8 cellular contexts compared by ENCODE assay signal in the genomic region with DNA sequence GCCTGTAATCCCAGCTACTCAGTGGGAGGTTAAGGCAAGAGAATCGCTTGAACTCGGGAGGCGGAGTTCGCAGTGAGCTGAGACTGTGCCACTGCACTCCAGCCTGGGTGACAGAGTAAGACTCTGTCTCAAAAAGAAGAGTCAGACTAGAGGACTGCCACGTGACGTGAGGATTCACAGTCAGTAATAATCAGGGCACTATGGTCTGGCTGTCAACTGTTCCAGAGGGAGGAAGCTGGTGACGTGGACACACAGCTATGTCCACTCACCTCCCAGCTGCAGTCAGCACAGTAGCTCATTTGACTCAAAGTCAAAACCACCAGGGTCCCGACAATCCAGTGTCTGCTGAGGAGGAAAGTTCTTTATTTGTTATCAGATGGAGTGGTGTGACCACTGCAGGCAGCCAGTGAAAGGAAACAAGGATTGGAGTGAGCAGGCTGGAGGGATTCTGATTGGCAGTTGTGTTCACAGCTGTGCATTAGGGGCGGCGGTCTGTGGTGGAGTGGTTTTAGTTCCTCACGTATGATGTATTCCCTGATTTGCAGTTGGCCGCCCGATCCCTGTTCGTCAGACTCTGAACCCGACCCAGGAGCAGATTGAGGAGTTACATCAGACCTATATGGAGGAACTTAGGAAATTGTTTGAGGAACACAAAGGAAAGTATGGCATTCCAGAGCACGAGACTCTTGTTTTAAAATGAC. TPM values are rescaled to one million over a fixed set of nuclear protein-coding genes. Genes with fewer than 3 reads are reported as not detected.
DNase-seq lines count a peak whose midpoint lies in the region; ATAC-seq and TF ChIP-seq lines count a peak whose summit lies in the region.

No MANE protein-coding gene starts in this region.

- H3K36me3 Mint-ChIP-seq in T-helper 17 cell (ENCODE audit: low read depth) (no peaks in the 10 kb centered on the region), neural crest cell (ENCODE audit: low read depth) (no peaks in the 10 kb centered on the region)
- no peaks in the 10 kb centered on the region for H3K36me3 Mint-ChIP-seq in activated T-cell treated with anti-CD3 and anti-CD28 coated beads, Interleukin-2, amount 50 U/mL, for 24 hours (ENCODE audit: low read depth)

- TF ChIP-seq CTCF in AG04449 (IDR thresholded peaks at IDR 0.05; ENCODE audit: insufficient read depth, low read length, missing control alignments) (no peak), fibroblast of mammary gland (conservative IDR thresholded peaks at IDR 0.05; ENCODE audit: control insufficient read depth, insufficient read depth, low read depth, low read length) (no peak), neural crest cell (conservative IDR thresholded peaks at IDR 0.05) (no peak)

- peaks cover 2% of the 10 kb centered on the region for H3K9me3 Mint-ChIP-seq in neural crest cell
- no peaks in the 10 kb centered on the region for H3K9me3 Mint-ChIP-seq in activated T-cell treated with anti-CD3 and anti-CD28 coated beads, Interleukin-2, amount 50 U/mL, for 24 hours

- CTCF ChIA-PET in AG04449 (lab: Yijun Ruan, JAX): interaction anchor here (0.7 to 8.2 kb wide), 29 partner anchors 8 to 1091 kb away, joined by 3 to 156 read pairs (median 5); a partner anchor contains a TSS

- H3K9me3 ChIP-seq in T-helper 17 cell (ENCODE audit: control insufficient read depth, low read length, poor library complexity, severe bottlenecking): no peaks in the 10 kb centered on the region

- H3K4me1 Mint-ChIP-seq in T-helper 17 cell (no peaks in the 10 kb centered on the region), neural crest cell (peaks cover 29% of the 10 kb centered on the region)
- H3K4me1 Mint-ChIP-seq in activated T-cell treated with anti-CD3 and anti-CD28 coated beads, Interleukin-2, amount 50 U/mL, for 24 hours (ENCODE audit: low read depth): peaks cover 6% of the 10 kb centered on the region

- ATAC-seq in GM18909 (IDR thresholded peaks at IDR 0.05; ENCODE audit: poor library complexity, unreplicated experiment) (peak; percentile 62), HG03520 (IDR thresholded peaks at IDR 0.05; ENCODE audit: unreplicated experiment) (peak; percentile 48), T-helper 17 cell (peak; percentile 33)

- DNase-seq in AG04449 (ENCODE audit: low read depth, low spot score) (peak; percentile 95), T-helper 17 cell (no peak), fibroblast of mammary gland (ENCODE audit: low read depth) (peak; percentile 98), neural crest cell (ENCODE audit: low read depth, low spot score) (peak; percentile 66), NCI-H345 (lab: John Stamatoyannopoulos, UW) (no peak)
- DNase-seq in activated T-cell treated with anti-CD3 and anti-CD28 coated beads, Interleukin-2, amount 50 U/mL, for 24 hours: no peak

- no peak overlapping the region for H3K27ac Mint-ChIP-seq in T-helper 17 cell
- peak overlapping the region; percentile 90 for H3K27ac Mint-ChIP-seq in neural crest cell (ENCODE audit: unreplicated experiment)
- no peak overlapping the region for H3K27ac Mint-ChIP-seq in activated T-cell treated with anti-CD3 and anti-CD28 coated beads, Interleukin-2, amount 50 U/mL, for 24 hours

- POLR2A ChIA-PET in AG04449 (lab: Yijun Ruan, JAX): interaction anchor here (0.5 to 1.0 kb wide), 4 partner anchors 20 to 203 kb away, joined by 3 to 7 read pairs (median 4); a partner anchor contains a TSS

- H3K4me3 ChIP-seq in AG04449 (ENCODE audit: low read depth, low read length): peak overlapping the region; percentile 44
- H3K4me3 ChIP-seq in fibroblast of mammary gland (ENCODE audit: control insufficient read depth, low read depth, low read length): no peak overlapping the region

- H3K4me3 Mint-ChIP-seq in T-helper 17 cell: no peak overlapping the region
- H3K4me3 Mint-ChIP-seq in neural crest cell: peak overlapping the region; percentile 56
- H3K4me3 Mint-ChIP-seq in activated T-cell treated with anti-CD3 and anti-CD28 coated beads, Interleukin-2, amount 50 U/mL, for 24 hours: no peak overlapping the region

- H3K27me3 Mint-ChIP-seq in T-helper 17 cell (peaks cover 42% of the 10 kb centered on the region), neural crest cell (ENCODE audit: low read depth) (no peaks in the 10 kb centered on the region)
- H3K27me3 Mint-ChIP-seq in activated T-cell treated with anti-CD3 and anti-CD28 coated beads, Interleukin-2, amount 50 U/mL, for 24 hours: peaks cover 51% of the 10 kb centered on the region

RNA-seq across cellular contexts. Expression of a gene that starts 37.9 kb away (rescaled TPM):
- total RNA-seq in T-helper 17 cell (not detected), neural crest cell (0.30 TPM in 1 of 2 replicates, not detected in the other)

RNA-seq across cellular contexts. Expression of a gene that starts 53.4 kb away (rescaled TPM):
- total RNA-seq in T-helper 17 cell: 10 to 100 TPM; 12.5 to 13.2 TPM
- total RNA-seq in neural crest cell: 38.7 and 39.9 TPM in 2 replicates

Comparison
In these comparisons a context has a peak if more than half of its experiments do, and no peak if none do; other contexts are left out.
1. DNase-seq: peak in AG04449 (single experiment), fibroblast of mammary gland (single experiment) and neural crest cell (single experiment); none in T-helper 17 cell (0 of 3), NCI-H345 (single experiment) and activated T-cell treated with anti-CD3 and anti-CD28 coated beads, Interleukin-2, amount 50 U/mL, for 24 hours (single experiment).
2. Peak in every context shown above with its lines, with median percentiles within 50 percentile points of each other: ATAC-seq.